ENCODE assay signal across 14 cellular contexts in genomic region chr2:99420751-99421299, GRCh38.
A peak's percentile ranks its signal among the peaks of the same experiment; 100 is the strongest.
DNase-seq lines count a peak whose midpoint lies in the region; ATAC-seq, FAIRE-seq and TF ChIP-seq lines count a peak whose summit lies in the region.
"Had no signal": no experiment of that assay in that cellular context is flagged by ENCODE, and none has a peak within 500 bp of the region (broad histone marks: within the 10 kb centered on the region; RNA-seq: fewer than 3 reads in every experiment).

No MANE protein-coding gene starts in this region.

- FAIRE-seq in endothelial cell of umbilical vein (lab: Jason Lieb, UNC) = no peak

- no peak overlapping the region for H4K8ac ChIP-seq in mesenchymal stem cell (ENCODE audit: low read length)

- H3K4me3 ChIP-seq in ACC112 (ENCODE audit: low read depth, low read length) (no peak overlapping the region), endothelial cell of umbilical vein (replicated peaks in 1 of 3; ENCODE audit: insufficient read depth in 1 of 3, low read depth in 1 of 3, low read length in 3 of 3) (no peak overlapping the region), mesenchymal stem cell (ENCODE audit: insufficient read depth in 1 of 2, low read depth in 1 of 2, low read length in 2 of 2) (no peak overlapping the region)
- H3K4me3 ChIP-seq: vagina had no signal

- peaks cover 11% of the 10 kb centered on the region for H3K79me1 ChIP-seq in mesenchymal stem cell (replicated peaks; ENCODE audit: low read length, poor library complexity, severe bottlenecking)

- H3K36me3 ChIP-seq in ACC112 (ENCODE audit: insufficient read depth, low read length) (peaks cover 26% of the 10 kb centered on the region), endothelial cell of umbilical vein (ENCODE audit: control insufficient read depth in 2 of 2, extremely low read depth in 1 of 2, insufficient read depth in 2 of 2, low read length in 2 of 2) (peaks cover 17 to 37% of the 10 kb centered on the region in 2 experiments), mesenchymal stem cell (ENCODE audit: control insufficient read depth in 1 of 2, insufficient read depth in 2 of 2, low read depth in 1 of 2, low read length in 2 of 2) (peaks cover 13 to 75% of the 10 kb centered on the region in 2 experiments)

- H3K4ac ChIP-seq in mesenchymal stem cell (ENCODE audit: low read depth in 1 of 2, low read length in 2 of 2) = no peak overlapping the region

- intact Hi-C loops in endothelial cell of umbilical vein (cut with micrococcal nuclease) = loop anchor here (5.0 kb wide), 1 partner anchor 71 kb away; the partner anchor contains the start of gene REV1
- intact Hi-C loops in sciatic nerve (cut with DNase I) = no loop called here

- no peak overlapping the region for H3K18ac ChIP-seq in mesenchymal stem cell (ENCODE audit: low read depth in 1 of 2, low read length in 2 of 2)

- no peaks in the 10 kb centered on the region for H3K79me2 ChIP-seq in ACC112 (ENCODE audit: control insufficient read depth, insufficient read depth, low read length, unreplicated experiment)
- peaks cover 12% of the 10 kb centered on the region for H3K79me2 ChIP-seq in endothelial cell of umbilical vein (ENCODE audit: control insufficient read depth, insufficient read depth, low read length)

- no peak overlapping the region for H2BK5ac ChIP-seq in mesenchymal stem cell (ENCODE audit: low read depth, low read length, poor library complexity, severe bottlenecking)

- H3K27me3 ChIP-seq in ACC112 (ENCODE audit: insufficient read depth, low read length) (no peaks in the 10 kb centered on the region), endothelial cell of umbilical vein (ENCODE audit: control insufficient read depth in 2 of 2, insufficient read depth in 2 of 2, low read length in 2 of 2) (no peaks in the 10 kb centered on the region), mesenchymal stem cell (ENCODE audit: control insufficient read depth in 1 of 2, insufficient read depth in 1 of 2, low read length in 2 of 2) (no peaks in the 10 kb centered on the region)
- H3K27me3 ChIP-seq: vagina had no signal

- H2BK120ac ChIP-seq in mesenchymal stem cell (ENCODE audit: low read depth, low read length) = no peak overlapping the region

- H4K20me1 ChIP-seq in endothelial cell of umbilical vein (replicated peaks; ENCODE audit: control insufficient read depth, extremely low read depth, insufficient read depth, low read length) = no peaks in the 10 kb centered on the region

- no peaks in the 10 kb centered on the region for H3K9me1 ChIP-seq in endothelial cell of umbilical vein (replicated peaks; ENCODE audit: control insufficient read depth, extremely low read depth, insufficient read depth, low read length)

- H3K9me3 ChIP-seq in endothelial cell of umbilical vein (replicated peaks; ENCODE audit: control insufficient read depth, insufficient read depth, low read length) (no peaks in the 10 kb centered on the region), mesenchymal stem cell (ENCODE audit: control insufficient read depth, low read length) (no peaks in the 10 kb centered on the region)
- H3K9me3 ChIP-seq: vagina had no signal

- no peak overlapping the region for H3K23ac ChIP-seq in mesenchymal stem cell (ENCODE audit: low read length in 2 of 2)

- no peak overlapping the region for H2BK15ac ChIP-seq in mesenchymal stem cell (ENCODE audit: low read depth, poor library complexity, severe bottlenecking)

- H3K4me1 ChIP-seq in ACC112 (ENCODE audit: control insufficient read depth, insufficient read depth, low read length, unreplicated experiment) (peaks cover 35% of the 10 kb centered on the region), endothelial cell of umbilical vein (ENCODE audit: control insufficient read depth, extremely low read depth, insufficient read depth, low read length) (peaks cover 16% of the 10 kb centered on the region), mesenchymal stem cell (ENCODE audit: control insufficient read depth, insufficient read depth, low read depth, low read length) (peaks cover 9% of the 10 kb centered on the region)
- H3K4me1 ChIP-seq: vagina had no signal

- POLR2A ChIA-PET in endothelial cell of umbilical vein (lab: Charles Lee) = no interaction called here

- CTCF ChIA-PET in endothelial cell of umbilical vein (lab: Charles Lee) = interaction anchor here (0.8 to 1.0 kb wide), 7 partner anchors 10 to 83 kb away, joined by 3 to 4 read pairs (median 3); partner anchors contain the start of gene REV1

- H3K9ac ChIP-seq in endothelial cell of umbilical vein (replicated peaks; ENCODE audit: extremely low read depth, insufficient read depth, low read length) (no peak overlapping the region), mesenchymal stem cell (ENCODE audit: low read length) (peak overlapping the region; percentile 23)

- no TSS peak for BruUV-seq in endothelial cell of umbilical vein (replicated peaks; lab: Mats Ljungman, UMichigan)

- no peak for TF ChIP-seq POLR2A in endothelial cell of umbilical vein (IDR thresholded peaks at IDR 0.05; ENCODE audit: low read depth, low read length)

- H4K91ac ChIP-seq in mesenchymal stem cell (ENCODE audit: low read length) = no peak overlapping the region

- no peak overlapping the region for H3K4me2 ChIP-seq in endothelial cell of umbilical vein (ENCODE audit: insufficient read depth, low read length)
- no peak overlapping the region for H3K4me2 ChIP-seq in mesenchymal stem cell (ENCODE audit: low read length, poor library complexity, severe bottlenecking)

- ATAC-seq in sciatic nerve (no peak), HG02885 (IDR thresholded peaks at IDR 0.05; ENCODE audit: poor library complexity, unreplicated experiment) (no peak)

- DNase-seq in HT1080 (ENCODE audit: low read depth) (peak; percentile 38), endothelial cell of umbilical vein (ENCODE audit: low read depth, low spot score) (peak; percentile 48), mesenchymal stem cell (peak; percentile 19), T1000 (lab: John Stamatoyannopoulos, UW) (no peak), sciatic nerve (ENCODE audit: low spot score) (no peak), NCI-H2196 (lab: John Stamatoyannopoulos, UW; ENCODE audit: unreplicated experiment) (no peak)
- DNase-seq: activated CD8-positive, alpha-beta memory T cell treated with anti-CD3 and anti-CD28 coated beads, Interleukin-2, amount 50 U/mL, for 48 hours; erythroblast; naive B cell; NCI-H1694 treated with DMSO at 0.1 percent for 48 hours; SIG-M5 had no signal

- dilution Hi-C loops in endothelial cell of umbilical vein (cut with MboI; ENCODE audit: extremely low pct_ligation_motif_present, low sequenced_read_pairs) = no loop called here

- no peak overlapping the region for H2AFZ ChIP-seq in ACC112 (ENCODE audit: low read length, unreplicated experiment)
- H2AFZ ChIP-seq in endothelial cell of umbilical vein (ENCODE audit: low read depth, low read length) = no peak overlapping the region
- no peak overlapping the region for H2AFZ ChIP-seq in mesenchymal stem cell (ENCODE audit: low read depth, low read length)

- H3K14ac ChIP-seq in mesenchymal stem cell (ENCODE audit: low read length in 2 of 2) = no peak overlapping the region

- peak overlapping the region; percentile 42 for H2AK5ac ChIP-seq in mesenchymal stem cell (ENCODE audit: low read length, severe bottlenecking)

- 67% methylated on average over 3 of the region's 5 CpGs for WGBS in mesenchymal stem cell

- H3K27ac ChIP-seq in ACC112 (ENCODE audit: low read depth, low read length) (peak overlapping the region; percentile 66), endothelial cell of umbilical vein (ENCODE audit: insufficient read depth, low read depth, low read length) (peak overlapping the region; percentile 3), mesenchymal stem cell (ENCODE audit: low read length, poor library complexity, severe bottlenecking) (peak overlapping the region; percentile 88)
- H3K27ac ChIP-seq: vagina had no signal

- no peak overlapping the region for H2BK12ac ChIP-seq in mesenchymal stem cell (ENCODE audit: low read length in 2 of 2)

- TF ChIP-seq CTCF in endothelial cell of umbilical vein (IDR thresholded peaks at IDR 0.05; ENCODE audit: extremely low read depth in 1 of 2, insufficient read depth in 1 of 2, low read depth in 1 of 2, low read length in 2 of 2) = no peak

TF ChIP-seq in endothelial cell of umbilical vein, 7 proteins besides CTCF, POLR2A, EP300 and RAD21:
- TF ChIP-seq FOS (IDR thresholded peaks at IDR 0.05; ENCODE audit: borderline replicate concordance, insufficient read depth, low read length) (peak; percentile 26), MYC (IDR thresholded peaks at IDR 0.05; ENCODE audit: low read depth, low read length) (no peak)

Comparison
In these comparisons a context has a peak if more than half of its experiments do, and no peak if none do; other contexts are left out.
1. H3K27ac ChIP-seq: peak in every context shown above with its lines; median percentile 88 in mesenchymal stem cell; 66 in ACC112; 3 in endothelial cell of umbilical vein.
2. DNase-seq: peak in HT1080 (single experiment), endothelial cell of umbilical vein (single experiment) and mesenchymal stem cell (single experiment); none in T1000 (single experiment), sciatic nerve (single experiment) and NCI-H2196 (single experiment).